28 cellular contexts compared by ENCODE assay signal in genomic region chr16:72036098-72036497, GRCh38. TPM values are rescaled to one million over a fixed set of nuclear protein-coding genes. Genes with fewer than 3 reads are reported as not detected.
"Had no signal": no experiment of that assay in that cellular context is flagged by ENCODE, and none has a peak within 500 bp of the region (broad histone marks: within the 10 kb centered on the region; RNA-seq: fewer than 3 reads in every experiment).

No MANE protein-coding gene starts in this region.

- H3K27me3 ChIP-seq: adrenal gland, ascending aorta, neural progenitor cell, sigmoid colon had no signal

- H3K4me3 ChIP-seq: adrenal gland, ascending aorta, lower lobe of right lung, neural progenitor cell, sigmoid colon, thoracic aorta had no signal

- H3K9me3 Mint-ChIP-seq: activated CD4-positive, alpha-beta T cell treated with anti-CD3 and anti-CD28 coated beads, Interleukin-2, amount 10 ng/mL, durations not matched to agents 7 days and 5 days; naive thymus-derived CD4-positive, alpha-beta T cell; neural progenitor cell; type B pancreatic cell had no signal

- H3K4me2 ChIP-seq: neural progenitor cell had no signal

- H3K4me1 ChIP-seq: adrenal gland, ascending aorta, lower lobe of right lung, sigmoid colon had no signal

- H3K27ac ChIP-seq: adrenal gland, ascending aorta, lower lobe of right lung, neural progenitor cell, sigmoid colon, thoracic aorta had no signal

- DNase-seq: activated CD4-positive, alpha-beta T cell treated with anti-CD3 and anti-CD28 coated beads, Interleukin-2, amount 10 ng/mL, durations not matched to agents 7 days and 5 days; activated CD4-positive, CD25-positive, alpha-beta regulatory T cell treated with anti-CD3 and anti-CD28 coated beads, Interleukin-2, amount 50 U/mL, for 72 hours; activated CD8-positive, alpha-beta T cell treated with anti-CD3 and anti-CD28 coated beads, Interleukin-2, amount 10 ng/mL, durations not matched to agents 7 days and 5 days; activated naive CD4-positive, alpha-beta T cell; activated T-cell treated with anti-CD3 and anti-CD28 coated beads, Interleukin-2, amount 50 U/mL, for 1 hour; adrenal gland; effector memory CD4-positive, alpha-beta T cell; foreskin melanocyte; left cardiac atrium; lower lobe of right lung; naive thymus-derived CD4-positive, alpha-beta T cell; sigmoid colon; stimulated activated CD4-positive, alpha-beta T cell treated with anti-CD3 and anti-CD28 coated beads, Interleukin-4, amount 100 ng/mL, for 1 hour; stimulated activated naive CD4-positive, alpha-beta T cell treated with Interleukin-2 at 50 U/mL for 16 hours had no signal

- H3K27me3 Mint-ChIP-seq: activated CD4-positive, alpha-beta T cell treated with anti-CD3 and anti-CD28 coated beads, Interleukin-2, amount 10 ng/mL, durations not matched to agents 7 days and 5 days; activated naive CD8-positive, alpha-beta T cell; central memory CD8-positive, alpha-beta T cell; naive thymus-derived CD4-positive, alpha-beta T cell; type B pancreatic cell had no signal

- H3K4me1 Mint-ChIP-seq: activated CD4-positive, alpha-beta T cell treated with anti-CD3 and anti-CD28 coated beads, Interleukin-2, amount 10 ng/mL, durations not matched to agents 7 days and 5 days; central memory CD8-positive, alpha-beta T cell; naive thymus-derived CD4-positive, alpha-beta T cell had no signal

- H3K9ac ChIP-seq: neural progenitor cell had no signal

- ATAC-seq: activated CD8-positive, alpha-beta T cell treated with anti-CD3 and anti-CD28 coated beads, Interleukin-2, amount 10 ng/mL, durations not matched to agents 7 days and 5 days; esophagus mucosa; left cardiac atrium; lower lobe of right lung; naive thymus-derived CD4-positive, alpha-beta T cell had no signal

- H3K36me3 ChIP-seq: lower lobe of right lung, neural progenitor cell, thoracic aorta had no signal

- H3K27ac Mint-ChIP-seq: activated CD4-positive, alpha-beta T cell treated with anti-CD3 and anti-CD28 coated beads, Interleukin-2, amount 10 ng/mL, durations not matched to agents 7 days and 5 days; activated CD8-positive, alpha-beta T cell treated with anti-CD3 and anti-CD28 coated beads, Interleukin-2, amount 10 ng/mL, durations not matched to agents 7 days and 5 days; activated naive CD8-positive, alpha-beta T cell; naive thymus-derived CD4-positive, alpha-beta T cell; type B pancreatic cell had no signal

- H3K9me3 ChIP-seq: adrenal gland, ascending aorta, lower lobe of right lung, sigmoid colon, thoracic aorta had no signal

- H3K36me3 Mint-ChIP-seq: neural progenitor cell had no signal

- FAIRE-seq: colon, endothelial cell of umbilical vein, islet of Langerhans had no signal

- H2AFZ ChIP-seq: neural progenitor cell had no signal

- H3K4me3 Mint-ChIP-seq: activated CD4-positive, alpha-beta T cell treated with anti-CD3 and anti-CD28 coated beads, Interleukin-2, amount 10 ng/mL, durations not matched to agents 7 days and 5 days; activated CD8-positive, alpha-beta T cell treated with anti-CD3 and anti-CD28 coated beads, Interleukin-2, amount 10 ng/mL, durations not matched to agents 7 days and 5 days; activated naive CD8-positive, alpha-beta T cell; central memory CD8-positive, alpha-beta T cell; naive thymus-derived CD4-positive, alpha-beta T cell; neural progenitor cell; type B pancreatic cell had no signal

RNA-seq across cellular contexts. Expression of gene HP, which starts 18.2 kb away (rescaled TPM):
- total RNA-seq: activated CD4-positive, alpha-beta T cell treated with anti-CD3 and anti-CD28 coated beads, Interleukin-2, amount 10 ng/mL, durations not matched to agents 7 days and 5 days; activated CD8-positive, alpha-beta T cell treated with anti-CD3 and anti-CD28 coated beads, Interleukin-2, amount 10 ng/mL, durations not matched to agents 7 days and 5 days; dermis microvascular lymphatic vessel endothelial cell; endothelial cell of umbilical vein; osteoblast; T-helper 2 cell treated with Interferon-gamma antibody and Interleukin-4, amounts not matched to agents 100 ng/mL and 5 ng/mL, for 36 hours had no signal
- polyA plus RNA-seq: endothelial cell of umbilical vein had no signal

RNA-seq across cellular contexts. Expression of gene HPR, which starts 26.9 kb away (rescaled TPM):
- total RNA-seq: activated CD4-positive, alpha-beta T cell treated with anti-CD3 and anti-CD28 coated beads, Interleukin-2, amount 10 ng/mL, durations not matched to agents 7 days and 5 days; activated CD8-positive, alpha-beta T cell treated with anti-CD3 and anti-CD28 coated beads, Interleukin-2, amount 10 ng/mL, durations not matched to agents 7 days and 5 days; dermis microvascular lymphatic vessel endothelial cell; endothelial cell of umbilical vein; esophagus mucosa; naive thymus-derived CD4-positive, alpha-beta T cell; osteoblast; renal cortical epithelial cell; T-helper 2 cell treated with Interferon-gamma antibody and Interleukin-4, amounts not matched to agents 100 ng/mL and 5 ng/mL, for 36 hours had no signal
- polyA plus RNA-seq: endothelial cell of umbilical vein had no signal

RNA-seq across cellular contexts. Expression of gene PKD1L3, which starts 35.9 kb away (rescaled TPM):
- total RNA-seq: ascending aorta, endothelial cell of umbilical vein, esophagus mucosa, osteoblast had no signal
- polyA plus RNA-seq: endothelial cell of umbilical vein; naive thymus-derived CD4-positive, alpha-beta T cell had no signal
